ENCODE assay signal across 19 cellular contexts in the genomic region with DNA sequence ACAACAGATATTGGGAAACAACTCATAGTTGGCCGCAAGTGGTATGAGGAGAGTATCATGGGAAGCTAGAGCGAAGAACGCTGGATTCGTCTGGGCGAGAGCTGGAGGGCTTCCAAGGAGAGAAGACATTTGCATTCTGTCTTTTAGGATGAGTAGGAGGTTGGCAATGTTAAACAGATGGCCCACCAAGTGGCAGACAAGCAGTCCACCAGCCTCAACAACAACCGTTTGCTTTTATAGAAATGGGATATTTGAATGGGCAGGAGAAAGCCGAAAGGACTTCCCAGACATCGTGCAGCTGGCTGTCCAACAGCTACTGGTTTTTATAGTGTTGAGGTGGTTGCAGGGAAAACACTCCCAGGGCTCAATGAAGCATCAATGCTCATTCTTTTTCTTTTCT. TPM values are rescaled to one million over a fixed set of nuclear protein-coding genes. Genes with fewer than 3 reads are reported as not detected.
DNase-seq lines count a peak whose midpoint lies in the region; ATAC-seq lines count a peak whose summit lies in the region.
"Had no signal": no experiment of that assay in that cellular context is flagged by ENCODE, and none has a peak within 500 bp of the region (broad histone marks: within the 10 kb centered on the region; RNA-seq: fewer than 3 reads in every experiment).

No MANE protein-coding gene starts in this region.

- H3K36me3 Mint-ChIP-seq in naive thymus-derived CD8-positive, alpha-beta T cell, result no peaks in the 10 kb centered on the region
- H3K36me3 Mint-ChIP-seq: CD8-positive, alpha-beta memory T cell had no signal

- H3K9me3 Mint-ChIP-seq in naive thymus-derived CD8-positive, alpha-beta T cell, result no peaks in the 10 kb centered on the region
- H3K9me3 Mint-ChIP-seq: CD8-positive, alpha-beta memory T cell had no signal

- no peak overlapping the region for H3K27ac Mint-ChIP-seq in naive thymus-derived CD8-positive, alpha-beta T cell

- H3K27me3 Mint-ChIP-seq in naive thymus-derived CD8-positive, alpha-beta T cell, result peaks cover 0 to 3% (median 0%) of the 10 kb centered on the region in 5 donors

- DNase-seq in DMS 273 treated with DMSO at 0.1 percent for 48 hours (lab: John Stamatoyannopoulos, UW) (peak; percentile 73), NCI-H2171 treated with DMSO at 0.1 percent for 48 hours (lab: John Stamatoyannopoulos, UW) (peak; percentile 81), cerebellar cortex (ENCODE audit: low spot score) (peak; percentile 14), posterior cingulate gyrus (peak in 6 of 10 donors; percentile 11 to 66 (median 28)), midbrain (lab: John Stamatoyannopoulos, UW) (no peak)
- no peak for DNase-seq in naive thymus-derived CD8-positive, alpha-beta T cell
- DNase-seq: C1 segment of cervical spinal cord; CD8-positive, alpha-beta memory T cell; DMS79 treated with DMSO at 0.1 percent for 48 hours; IMR-90; NCI-H1417; NCI-H1930; NCI-H526; PC-3; RPMI8226; SHP77 treated with DMSO at 0.1 percent for 48 hours had no signal

- H3K4me1 Mint-ChIP-seq in naive thymus-derived CD8-positive, alpha-beta T cell, result no peaks in the 10 kb centered on the region
- H3K4me1 Mint-ChIP-seq: CD8-positive, alpha-beta memory T cell had no signal

- H3K4me3 Mint-ChIP-seq in naive thymus-derived CD8-positive, alpha-beta T cell, result no peak overlapping the region
- H3K4me3 Mint-ChIP-seq: CD8-positive, alpha-beta memory T cell had no signal

- ATAC-seq in naive thymus-derived CD8-positive, alpha-beta T cell, result no peak
- no peak for ATAC-seq in GM21526 (IDR thresholded peaks at IDR 0.05; ENCODE audit: low FRiP score, unreplicated experiment)
- ATAC-seq: A549, PC-3 had no signal

- intact Hi-C loops in posterior cingulate gyrus (cut with DNase I), result no loop called here

- POLR2A ChIA-PET in naive thymus-derived CD8-positive, alpha-beta T cell (lab: Charles Lee), result no interaction called here

RNA-seq across cellular contexts. Expression of a gene that starts 39.4 kb away (rescaled TPM):
- total RNA-seq in naive thymus-derived CD8-positive, alpha-beta T cell, result under 1 TPM in 1 of 2 experiments, not detected in 1; 0.73 TPM
- polyA plus RNA-seq in naive thymus-derived CD8-positive, alpha-beta T cell, result not detected
- total RNA-seq: PC-3 had no signal
- polyA plus RNA-seq: CD8-positive, alpha-beta memory T cell had no signal

RNA-seq across cellular contexts. Expression of a gene that starts 46.8 kb away (rescaled TPM):
- under 1 TPM; 0.29 to 0.96 TPM for total RNA-seq in naive thymus-derived CD8-positive, alpha-beta T cell
- not detected for polyA plus RNA-seq in naive thymus-derived CD8-positive, alpha-beta T cell
- total RNA-seq: HT1080 had no signal

RNA-seq across cellular contexts. Expression of a gene that starts 47.1 kb away (rescaled TPM):
- total RNA-seq in naive thymus-derived CD8-positive, alpha-beta T cell, result 10 to 100 TPM; 33.2 to 36.7 TPM
- polyA plus RNA-seq in naive thymus-derived CD8-positive, alpha-beta T cell, result 10 to 100 TPM in 2 of 3 donors, 1 to 10 TPM in 1; 4.3 to 11.6 (median 11.2) TPM

Comparison
In these comparisons a context has a peak if more than half of its experiments do, and no peak if none do; other contexts are left out.
1. DNase-seq: peak in DMS 273 treated with DMSO at 0.1 percent for 48 hours (single experiment), NCI-H2171 treated with DMSO at 0.1 percent for 48 hours (single experiment), cerebellar cortex (single experiment) and posterior cingulate gyrus (6 of 10); none in naive thymus-derived CD8-positive, alpha-beta T cell (0 of 10) and midbrain (single experiment).